In genomic region chr15:36948982-36949381, GRCh38 we compare ENCODE assay signal across 1 cellular context.
TF ChIP-seq lines count a peak whose summit lies in the region.

No MANE protein-coding gene starts in this region.

TF ChIP-seq in SK-N-SH treated with all-trans-retinoic acid at 6 μM for 48 hours, 23 proteins besides CTCF, POLR2A, EP300 and RAD21 (continued from another document):
- TF ChIP-seq ZNF565 (CRISPR knock-in tag; conservative IDR thresholded peaks at IDR 0.05; ENCODE audit: low read depth): no peak
- no peak for TF ChIP-seq CREB5 (CRISPR knock-in tag; IDR thresholded peaks at IDR 0.05; ENCODE audit: low read depth)
- no peak for TF ChIP-seq TCF4 (CRISPR knock-in tag; IDR thresholded peaks at IDR 0.05; ENCODE audit: borderline replicate concordance)
- no peak for TF ChIP-seq OSR1 (CRISPR knock-in tag; IDR thresholded peaks at IDR 0.05)
- no peak for TF ChIP-seq GLIS3 (CRISPR knock-in tag; IDR thresholded peaks at IDR 0.05)
- TF ChIP-seq ZNF8 (CRISPR knock-in tag; IDR thresholded peaks at IDR 0.05): no peak
